9 cellular contexts compared by ENCODE assay signal in the genomic region with DNA sequence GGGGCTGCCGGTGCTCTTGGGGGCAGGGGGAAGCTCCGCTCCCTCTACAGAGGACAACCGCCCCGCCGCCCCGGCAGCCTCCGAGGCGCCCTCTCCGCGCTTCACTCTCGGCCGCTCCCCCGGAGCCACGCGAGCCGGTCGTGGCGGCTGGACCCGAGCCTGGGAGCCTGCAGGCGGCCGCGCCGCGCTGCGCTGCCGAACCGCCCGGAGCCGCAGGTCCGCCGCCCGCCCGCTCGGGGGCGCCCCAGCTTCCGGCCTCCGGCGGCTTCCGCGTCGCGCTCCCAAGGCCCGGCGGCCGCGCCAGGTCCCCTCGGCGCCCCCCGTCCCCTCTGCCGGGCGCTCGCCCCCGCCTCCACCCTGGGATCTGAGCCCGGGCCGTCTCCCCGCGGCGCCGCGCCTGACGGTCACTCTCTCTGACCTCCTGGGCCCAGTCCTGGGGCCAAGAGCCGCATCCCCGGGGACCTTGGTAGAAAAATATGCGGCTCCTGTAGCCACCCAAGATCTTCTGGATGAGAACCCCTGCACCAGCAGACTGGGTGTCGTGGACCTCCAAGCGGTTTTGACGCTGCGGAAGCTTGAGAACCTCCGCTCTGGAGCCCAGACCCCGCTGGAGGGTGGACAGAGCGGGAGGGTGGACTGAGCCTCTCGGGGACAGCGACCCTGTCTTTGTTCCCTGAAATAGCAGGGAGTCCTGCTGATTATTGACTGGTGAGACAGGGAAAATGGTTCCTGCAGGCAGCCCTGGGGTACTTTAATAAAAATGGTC. TPM values are rescaled to one million over a fixed set of nuclear protein-coding genes. Genes with fewer than 3 reads are reported as not detected.
DNase-seq lines count a peak whose midpoint lies in the region; FAIRE-seq and TF ChIP-seq lines count a peak whose summit lies in the region.
"Had no signal": no experiment of that assay in that cellular context is flagged by ENCODE, and none has a peak within 500 bp of the region (broad histone marks: within the 10 kb centered on the region; RNA-seq: fewer than 3 reads in every experiment).

No MANE protein-coding gene starts in this region.

- peaks cover 0 to 3% of the 10 kb centered on the region in 2 experiments; a peak in 2 of 5 replicates for H3K9me3 Mint-ChIP-seq in H9

- no peak overlapping the region for H4K8ac ChIP-seq in H9 (replicated peaks; ENCODE audit: insufficient read length, low read depth, low read length)

- H2BK120ac ChIP-seq in H9 (ENCODE audit: low read depth, low read length, poor library complexity, severe bottlenecking) = no peak overlapping the region

- FAIRE-seq in frontal cortex (lab: Jason Lieb, UNC) = no peak

- in situ Hi-C loops in transverse colon (cut with MboI; ENCODE audit: low pct_ligation_motif_present in 1 of 4, low pct_unique_long_range_greater_than_20kb in 1 of 4, low sequenced_read_pairs in 3 of 4) = loop anchor here in 1 of 4 donors (10.0 kb wide), 1 partner anchor 255 kb away; no protein-coding TSS in a partner anchor

- H3K9me3 ChIP-seq in H9 (ENCODE audit: control insufficient read depth, low read depth, low read length) = no peaks in the 10 kb centered on the region
- H3K9me3 ChIP-seq in neutrophil = no peaks in the 10 kb centered on the region
- H3K9me3 ChIP-seq in transverse colon = no peaks in the 10 kb centered on the region

- no peak overlapping the region for H2BK20ac ChIP-seq in H9 (ENCODE audit: low read depth, low read length, poor library complexity, severe bottlenecking)

- TF ChIP-seq CTCF in H9 (conservative IDR thresholded peaks at IDR 0.05) (peak; percentile 46; the same call in 1 of the 3 replicates), neutrophil (IDR thresholded peaks at IDR 0.05) (peak; percentile 71), transverse colon (IDR thresholded peaks at IDR 0.05) (peak in 3 of 5 experiments; percentile 21 to 39 (median 27))

- H3K36me3 Mint-ChIP-seq in H9 (ENCODE audit: insufficient read depth in 1 of 3, low read depth in 3 of 3) = peaks cover 0 to 3% (median under 1%) of the 10 kb centered on the region in 3 experiments; a peak in 2 of 7 replicates

- H4K20me1 ChIP-seq in H9 (ENCODE audit: control insufficient read depth, insufficient read depth, insufficient read length) = no peaks in the 10 kb centered on the region

- H2AFZ ChIP-seq in H9 (ENCODE audit: low read length) = no peak overlapping the region

- H3K23ac ChIP-seq in H9 (ENCODE audit: insufficient read length, low read depth, low read length) = no peak overlapping the region

- no peak overlapping the region for H3K27ac Mint-ChIP-seq in H9
- H3K27ac Mint-ChIP-seq: brain had no signal

- H2BK5ac ChIP-seq in H9 (ENCODE audit: insufficient read length, low read length) = no peak overlapping the region

- peak overlapping the region; percentile 49 for H3K4me2 ChIP-seq in H9 (ENCODE audit: insufficient read depth, insufficient read length, low read length)

- H3K79me1 ChIP-seq in H9 (ENCODE audit: insufficient read depth, low read depth, low read length, poor library complexity, severe bottlenecking) = no peaks in the 10 kb centered on the region

- H3K18ac ChIP-seq in H9 (ENCODE audit: insufficient read length, low read depth, low read length) = no peak overlapping the region

- no peak overlapping the region for H2BK12ac ChIP-seq in H9 (ENCODE audit: insufficient read length, low read depth, low read length)

- no peak overlapping the region for H3T11ph ChIP-seq in H9 (ENCODE audit: low read length)

- H3K27ac ChIP-seq in H9 (ENCODE audit: insufficient read length, low read depth, low read length) (no peak overlapping the region), neutrophil (peak overlapping the region; percentile 91), transverse colon (peak overlapping the region; percentile 53 to 83 (median 76))

- no peak for TF ChIP-seq EP300 in transverse colon (IDR thresholded peaks at IDR 0.05; ENCODE audit: low read depth)

- no peak for TF ChIP-seq POLR2A in transverse colon (IDR thresholded peaks at IDR 0.05)

- H3K14ac ChIP-seq in H9 (ENCODE audit: insufficient read depth, low read length) = peak overlapping the region; percentile 44

- no peak overlapping the region for H3K4ac ChIP-seq in H9 (ENCODE audit: low read depth, low read length)

- H3K23me2 ChIP-seq in H9 (ENCODE audit: insufficient read length, low read depth, low read length, poor library complexity, severe bottlenecking) = peaks cover 2% of the 10 kb centered on the region

- intact Hi-C loops in transverse colon (cut with DNase I; ENCODE audit: low total_unique reads) = loop anchor here (5.0 kb wide), 1 partner anchor 258 kb away; no protein-coding TSS in a partner anchor

- peaks cover 50% of the 10 kb centered on the region for H3K27me3 Mint-ChIP-seq in H9 (ENCODE audit: low read depth)

- H4K5ac ChIP-seq in H9 (ENCODE audit: insufficient read length, low read depth, low read length) = no peak overlapping the region

- H3K79me2 ChIP-seq in H9 (ENCODE audit: insufficient read depth, low read length) = no peaks in the 10 kb centered on the region

- DNase-seq in GM03348 (ENCODE audit: low spot score) = peak; percentile 86
- peak; percentile 63 for DNase-seq in H9
- peak; percentile 42 for DNase-seq in NCI-H774 (lab: John Stamatoyannopoulos, UW)
- peak; percentile 35 to 62 for DNase-seq in activated T-helper 1 cell treated with anti-CD3 and anti-CD28 coated beads, Interleukin-2, amount 50 U/mL, for 16 hours (ENCODE audit: low read depth in 1 of 2, low spot score in 1 of 2)
- peak; percentile 80 to 92 for DNase-seq in frontal cortex (ENCODE audit: low spot score in 2 of 2)
- DNase-seq in transverse colon = peak; percentile 74
- DNase-seq in dedifferentiated amniotic fluid mesenchymal stem cell (ENCODE audit: extremely low spot score) = no peak

- no peaks in the 10 kb centered on the region; the same call in 1 of the 2 replicates for H3K27me3 ChIP-seq in H9 (ENCODE audit: insufficient read depth, low read length)
- no peaks in the 10 kb centered on the region for H3K27me3 ChIP-seq in neutrophil
- no peaks in the 10 kb centered on the region for H3K27me3 ChIP-seq in transverse colon

- no peak overlapping the region for H2AK5ac ChIP-seq in H9 (ENCODE audit: insufficient read length, low read length)

- H3K4me3 ChIP-seq in neutrophil (ENCODE audit: low read depth in 1 of 2, low read length in 1 of 2) (peak overlapping the region; percentile 70 to 81), transverse colon (peak overlapping the region; percentile 48 to 68 (median 51))

- no CpG with 5 or more reads among the region's 73 CpGs for WGBS in H9 (ENCODE audit: extremely low coverage, insufficient read length, low lambda C conversion rate)
- WGBS in transverse colon (ENCODE audit: low coverage in 1 of 2), 2 donors = 32% methylated on average over 16 of the region's 73 CpGs; no CpG with 5 or more reads in 1 of the 2 donors

- H4K91ac ChIP-seq in H9 (ENCODE audit: insufficient read length, low read depth, low read length) = no peak overlapping the region

- no peak overlapping the region for H3K56ac ChIP-seq in H9 (ENCODE audit: insufficient read length, low read depth, low read length)

- no peaks in the 10 kb centered on the region for H3K36me3 ChIP-seq in neutrophil
- no peaks in the 10 kb centered on the region for H3K36me3 ChIP-seq in transverse colon

- H3K9ac ChIP-seq in H9 (ENCODE audit: extremely low read depth, insufficient read length, low read length) = no peak overlapping the region

- H3K4me1 ChIP-seq in H9 (ENCODE audit: insufficient read depth, low read length) = no peaks in the 10 kb centered on the region
- peaks cover 35% of the 10 kb centered on the region in 2 experiments for H3K4me1 ChIP-seq in neutrophil (ENCODE audit: control insufficient read depth in 1 of 2, insufficient read depth in 1 of 2, low read depth in 1 of 2, low read length in 1 of 2)
- peaks cover 4 to 50% (median 32%) of the 10 kb centered on the region in 4 donors for H3K4me1 ChIP-seq in transverse colon

- peaks cover 8 to 21% of the 10 kb centered on the region in 2 experiments; a peak in 3 of 4 replicates for H3K4me1 Mint-ChIP-seq in H9

- H2BK15ac ChIP-seq in H9 (ENCODE audit: low read depth, low read length) = no peak overlapping the region

- peak overlapping the region; percentile 66 to 72 for H3K4me3 Mint-ChIP-seq in H9

RNA-seq across cellular contexts. Expression of a gene that starts 44.3 kb away (rescaled TPM):
- total RNA-seq in H9 (2021) (3.5 and 3.7 TPM in 2 replicates), frontal cortex (3.7 TPM), transverse colon (10 to 100 TPM in 3 of 4 donors, 1 to 10 TPM in 1; 5.4 to 22.1 (median 13.2) TPM)
